In the genomic region with DNA sequence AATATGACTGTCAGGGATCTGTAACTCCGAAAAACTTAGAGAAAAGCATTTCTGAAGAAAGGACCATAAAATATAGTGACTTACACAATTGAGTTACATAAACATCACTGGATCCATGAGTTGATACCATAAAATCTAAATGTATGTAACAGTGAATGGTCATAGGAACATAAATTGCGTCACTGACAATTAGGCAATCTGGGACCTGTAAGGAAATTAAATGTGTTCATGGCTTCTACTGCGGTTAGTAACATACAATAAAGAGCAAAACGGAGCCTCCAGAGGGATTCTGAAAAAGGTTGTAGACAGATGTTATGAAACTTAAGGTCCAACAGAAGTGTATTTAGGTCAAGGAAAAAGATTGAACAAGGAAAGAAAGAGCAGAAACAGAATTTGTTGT, we compare ENCODE assay signal across 20 cellular contexts.
"Had no signal": no experiment of that assay in that cellular context is flagged by ENCODE, and none has a peak within 500 bp of the region (broad histone marks: within the 10 kb centered on the region; RNA-seq: fewer than 3 reads in every experiment).

No MANE protein-coding gene starts in this region.

- H3K9ac ChIP-seq: neural progenitor cell, parathyroid adenoma had no signal

- H3K9me3 ChIP-seq: right lobe of liver, suprapubic skin, transverse colon, upper lobe of right lung, uterus had no signal

- H3K4me1 ChIP-seq: heart left ventricle, neural progenitor cell, parathyroid adenoma, right lobe of liver, suprapubic skin, transverse colon, upper lobe of right lung, uterus had no signal

- H3K4me3 ChIP-seq: heart left ventricle, hepatocyte, lung, neural progenitor cell, right lobe of liver, suprapubic skin, transverse colon, upper lobe of right lung, uterus had no signal

- H3K79me2 ChIP-seq: hepatocyte, parathyroid adenoma had no signal

- H3K36me3 ChIP-seq: heart left ventricle, neural progenitor cell, right lobe of liver, suprapubic skin, transverse colon, upper lobe of right lung, uterus had no signal

- H2AFZ ChIP-seq: hepatocyte, neural progenitor cell, parathyroid adenoma had no signal

- H3K27me3 ChIP-seq: right lobe of liver, uterus had no signal

- DNase-seq: cortex of kidney; effector memory CD8-positive, alpha-beta T cell; heart left ventricle; kidney; mesenchymal stem cell; midbrain; naive thymus-derived CD4-positive, alpha-beta T cell; right lobe of liver; small intestine; stimulated activated CD4-positive, alpha-beta T cell treated with anti-CD3 and anti-CD28 coated beads, Interleukin-15, amount 100 ng/mL, for 24 hours; stimulated activated CD4-positive, alpha-beta T cell treated with anti-CD3 and anti-CD28 coated beads, Interleukin-2, amount 100 ng/mL, for 48 hours; stimulated activated naive B cell treated with anti-CD40 and anti-IgM and Interleukin-4, amounts not matched to agents 10 μg/mL and 1 μg/mL and 100 μg/mL, for 72 hours; transverse colon; upper lobe of right lung; uterus had no signal

- H3K4me2 ChIP-seq: hepatocyte, neural progenitor cell had no signal

- H3K27ac ChIP-seq: heart left ventricle, hepatocyte, neural progenitor cell, parathyroid adenoma, right lobe of liver, suprapubic skin, transverse colon, upper lobe of right lung, uterus had no signal
